Comparison of ENCODE assay signal across 8 cellular contexts in genomic region chr20:59455392-59456341, GRCh38.
DNase-seq lines count a peak whose midpoint lies in the region; ATAC-seq and TF ChIP-seq lines count a peak whose summit lies in the region.

No MANE protein-coding gene starts in this region.

- no peak for TF ChIP-seq EP300 in tibial nerve (IDR thresholded peaks at IDR 0.05)

- in situ Hi-C loops in astrocyte of the cerebellum (cut with HindIII; ENCODE audit: low sequenced_read_pairs) = no loop called here

- no peak overlapping the region for H3K4me3 ChIP-seq in astrocyte of the cerebellum (ENCODE audit: low read depth, low read length)
- H3K4me3 ChIP-seq in tibial nerve = no peak overlapping the region

- no peak for ATAC-seq in HG02938 (IDR thresholded peaks at IDR 0.05; ENCODE audit: unreplicated experiment)
- ATAC-seq in GM19328 (IDR thresholded peaks at IDR 0.05; ENCODE audit: unreplicated experiment) = no peak

- 20 to 39% methylated on average over 8 of the region's 8 CpGs for WGBS in tibial nerve, 2 donors

- no peak overlapping the region for H3K4me3 Mint-ChIP-seq in CD14-positive monocyte

- peaks cover 1 to 8% (median 8%) of the 10 kb centered on the region in 3 donors for H3K27me3 Mint-ChIP-seq in CD14-positive monocyte (ENCODE audit: low read depth in 3 of 3)

- H3K36me3 ChIP-seq in tibial nerve = no peaks in the 10 kb centered on the region

- DNase-seq in CD14-positive monocyte (ENCODE audit: low spot score) (no peak), HuH-7 (ENCODE audit: low spot score) (peak; percentile 38), astrocyte of the cerebellum (ENCODE audit: low read depth) (no peak), iris pigment epithelial cell (ENCODE audit: low read depth) (peak; percentile 8), tibial nerve (ENCODE audit: low spot score in 2 of 2) (no peak), activated gamma-delta T cell treated with Interleukin-2 at 50 U/mL for 16 hours (no peak)

- no peak overlapping the region for H3K27ac Mint-ChIP-seq in CD14-positive monocyte

- H3K4me1 Mint-ChIP-seq in CD14-positive monocyte = no peaks in the 10 kb centered on the region

- intact Hi-C loops in CD14-positive monocyte (cut with micrococcal nuclease) = no loop called here

- no peak overlapping the region for H3K27ac ChIP-seq in tibial nerve

- H3K4me1 ChIP-seq in tibial nerve = peaks cover 0 to 7% (median 0%) of the 10 kb centered on the region in 4 donors

- H3K9me3 ChIP-seq in tibial nerve = peaks cover 0 to 12% (median 0%) of the 10 kb centered on the region in 4 donors

- H3K9me3 Mint-ChIP-seq in CD14-positive monocyte = peaks cover 0 to 8% (median 0%) of the 10 kb centered on the region in 7 donors

- TF ChIP-seq CTCF in CD14-positive monocyte (IDR thresholded peaks at IDR 0.05) = peak; percentile 36
- TF ChIP-seq CTCF in astrocyte of the cerebellum (IDR thresholded peaks at IDR 0.05; ENCODE audit: low read depth, low read length, missing control alignments) = peak; percentile 46
- peak; percentile 26 to 67 (median 40) for TF ChIP-seq CTCF in tibial nerve (IDR thresholded peaks at IDR 0.05)

- peaks cover 0 to 7% of the 10 kb centered on the region in 2 donors for H3K27me3 ChIP-seq in tibial nerve

- H3K36me3 Mint-ChIP-seq in CD14-positive monocyte = no peaks in the 10 kb centered on the region

- no peak for TF ChIP-seq POLR2A in tibial nerve (IDR thresholded peaks at IDR 0.05)

Comparison
In these comparisons a context has a peak if more than half of its experiments do, and no peak if none do; other contexts are left out.
1. DNase-seq: peak in HuH-7 (single experiment) and iris pigment epithelial cell (single experiment); none in CD14-positive monocyte (single experiment), astrocyte of the cerebellum (single experiment), tibial nerve (0 of 2) and activated gamma-delta T cell treated with Interleukin-2 at 50 U/mL for 16 hours (single experiment).
2. Peak in every context shown above with its lines, with median percentiles within 50 percentile points of each other: CTCF ChIP-seq.